ENCODE assay signal across 9 cellular contexts in genomic region chr20:19944772-19945459, GRCh38.
DNase-seq lines count a peak whose midpoint lies in the region; ATAC-seq and TF ChIP-seq lines count a peak whose summit lies in the region.
"Had no signal": no experiment of that assay in that cellular context is flagged by ENCODE, and none has a peak within 500 bp of the region (broad histone marks: within the 10 kb centered on the region; RNA-seq: fewer than 3 reads in every experiment).

No MANE protein-coding gene starts in this region.

- peak overlapping the region; percentile 1 for H3K4me2 ChIP-seq in mesenchymal stem cell (ENCODE audit: low read length, poor library complexity, severe bottlenecking)
- H3K4me2 ChIP-seq: KMS-11 had no signal

- WGBS in mesenchymal stem cell, result 87% methylated on average over 4 of the region's 4 CpGs

- no peaks in the 10 kb centered on the region for H3K9me3 Mint-ChIP-seq in nephron progenitor cell

- no peak overlapping the region for H3K23ac ChIP-seq in mesenchymal stem cell (ENCODE audit: low read length in 2 of 2)

- peaks cover 63% of the 10 kb centered on the region for H3K36me3 Mint-ChIP-seq in nephron progenitor cell (ENCODE audit: low read depth)

- H4K91ac ChIP-seq in mesenchymal stem cell (ENCODE audit: low read length), result no peak overlapping the region

- H3K4me1 Mint-ChIP-seq in nephron progenitor cell, result no peaks in the 10 kb centered on the region

- H3K79me1 ChIP-seq in mesenchymal stem cell (replicated peaks; ENCODE audit: low read length, poor library complexity, severe bottlenecking), result peaks cover 18% of the 10 kb centered on the region

- H3K27ac ChIP-seq in angular gyrus (ENCODE audit: low read depth, low read length), result peak overlapping the region; percentile 79
- peak overlapping the region; percentile 33 for H3K27ac ChIP-seq in mesenchymal stem cell (ENCODE audit: low read length, poor library complexity, severe bottlenecking)
- no peak overlapping the region for H3K27ac ChIP-seq in WERI-Rb-1
- H3K27ac ChIP-seq: KMS-11 had no signal

- no peak overlapping the region for H2BK12ac ChIP-seq in mesenchymal stem cell (ENCODE audit: low read length in 2 of 2)

- no peak overlapping the region for H3K14ac ChIP-seq in mesenchymal stem cell (ENCODE audit: low read length in 2 of 2)

- H3K4me3 Mint-ChIP-seq in nephron progenitor cell, result no peak overlapping the region

- H4K8ac ChIP-seq in mesenchymal stem cell (ENCODE audit: low read length), result no peak overlapping the region

- H2AK5ac ChIP-seq in mesenchymal stem cell (ENCODE audit: low read length, severe bottlenecking), result peak overlapping the region; percentile 53

- H3K4ac ChIP-seq in mesenchymal stem cell (ENCODE audit: low read depth in 1 of 2, low read length in 2 of 2), result no peak overlapping the region

- H3K18ac ChIP-seq in mesenchymal stem cell (ENCODE audit: low read depth in 1 of 2, low read length in 2 of 2), result no peak overlapping the region

- peaks cover 10% of the 10 kb centered on the region for H3K4me1 ChIP-seq in mesenchymal stem cell (ENCODE audit: control insufficient read depth, insufficient read depth, low read depth, low read length)

- TF ChIP-seq CTCF in WERI-Rb-1 (IDR thresholded peaks at IDR 0.05; ENCODE audit: low read depth, low read length) (no peak), nephron progenitor cell (IDR thresholded peaks at IDR 0.05) (no peak)

- H2BK15ac ChIP-seq in mesenchymal stem cell (ENCODE audit: low read depth, poor library complexity, severe bottlenecking), result no peak overlapping the region

- no peak overlapping the region for H3K27ac Mint-ChIP-seq in nephron progenitor cell

- H3K4me3 ChIP-seq in mesenchymal stem cell (ENCODE audit: insufficient read depth in 1 of 2, low read depth in 1 of 2, low read length in 2 of 2), result peak overlapping the region in 1 of 2 experiments; percentile 1
- H3K4me3 ChIP-seq in WERI-Rb-1 (ENCODE audit: low read depth, low read length), result no peak overlapping the region

- H2BK5ac ChIP-seq in mesenchymal stem cell (ENCODE audit: low read depth, low read length, poor library complexity, severe bottlenecking), result no peak overlapping the region

- no peak overlapping the region for H2BK120ac ChIP-seq in mesenchymal stem cell (ENCODE audit: low read depth, low read length)

- ATAC-seq in GM21367 (IDR thresholded peaks at IDR 0.05; ENCODE audit: unreplicated experiment), result peak; percentile 61

- DNase-seq in AG08396 (ENCODE audit: low spot score), result peak; percentile 32
- DNase-seq in mesenchymal stem cell, result peak; percentile 72
- DNase-seq in WERI-Rb-1, result no peak
- DNase-seq in cerebellum (ENCODE audit: low spot score), result no peak
- no peak for DNase-seq in nephron progenitor cell
- no peak for DNase-seq in effector CD4-positive, alpha-beta T cell

- H3K36me3 ChIP-seq in mesenchymal stem cell (ENCODE audit: control insufficient read depth in 1 of 2, insufficient read depth in 2 of 2, low read depth in 1 of 2, low read length in 2 of 2) (peaks cover 17 to 47% of the 10 kb centered on the region in 2 experiments), WERI-Rb-1 (no peaks in the 10 kb centered on the region)

- no peak overlapping the region for H2AFZ ChIP-seq in mesenchymal stem cell (ENCODE audit: low read depth, low read length)

- no peaks in the 10 kb centered on the region for H3K27me3 ChIP-seq in mesenchymal stem cell (ENCODE audit: control insufficient read depth in 1 of 2, insufficient read depth in 1 of 2, low read length in 2 of 2)
- H3K27me3 ChIP-seq in WERI-Rb-1 (ENCODE audit: insufficient read depth, low read depth, severe bottlenecking), result no peaks in the 10 kb centered on the region

- peak overlapping the region; percentile 80 for H3K9ac ChIP-seq in mesenchymal stem cell (ENCODE audit: low read length)
- H3K9ac ChIP-seq: KMS-11 had no signal

- H3K9me3 ChIP-seq in mesenchymal stem cell (ENCODE audit: control insufficient read depth, low read length), result no peaks in the 10 kb centered on the region
- H3K9me3 ChIP-seq in WERI-Rb-1 (ENCODE audit: severe bottlenecking), result no peaks in the 10 kb centered on the region

- H3K27me3 Mint-ChIP-seq in nephron progenitor cell (ENCODE audit: low read depth, poor library complexity), result peaks cover 3% of the 10 kb centered on the region

Comparison
In these comparisons a context has a peak if more than half of its experiments do, and no peak if none do; other contexts are left out.
1. DNase-seq: peak in AG08396 (single experiment) and mesenchymal stem cell (single experiment); none in WERI-Rb-1 (single experiment), cerebellum (single experiment), nephron progenitor cell (single experiment) and effector CD4-positive, alpha-beta T cell (single experiment).